26 cellular contexts compared by ENCODE assay signal in genomic region chr13:60426075-60426474, GRCh38.
"Had no signal": no experiment of that assay in that cellular context is flagged by ENCODE, and none has a peak within 500 bp of the region (broad histone marks: within the 10 kb centered on the region; RNA-seq: fewer than 3 reads in every experiment).

No MANE protein-coding gene starts in this region.

- H3K4me3 Mint-ChIP-seq: activated CD4-positive, alpha-beta T cell treated with anti-CD3 and anti-CD28 coated beads, Interleukin-2, amount 10 ng/mL, durations not matched to agents 7 days and 5 days; activated CD8-positive, alpha-beta T cell treated with anti-CD3 and anti-CD28 coated beads for 36 hours; endodermal cell; mesothelial cell of epicardium; naive thymus-derived CD4-positive, alpha-beta T cell; neural progenitor cell; WTC11 had no signal

- H3K36me3 ChIP-seq: brain microvascular endothelial cell, heart left ventricle, neural progenitor cell, right atrium auricular region, thoracic aorta had no signal

- H3K27ac ChIP-seq: brain microvascular endothelial cell, heart left ventricle, neural progenitor cell, parathyroid adenoma, right atrium auricular region, thoracic aorta had no signal

- H2AFZ ChIP-seq: neural progenitor cell, parathyroid adenoma had no signal

- H3K9me3 ChIP-seq: right atrium auricular region, thoracic aorta had no signal

- H3K4me1 ChIP-seq: neural progenitor cell, parathyroid adenoma had no signal

- H3K4me2 ChIP-seq: neural progenitor cell, smooth muscle cell had no signal

- H3K27ac Mint-ChIP-seq: activated CD4-positive, alpha-beta T cell treated with anti-CD3 and anti-CD28 coated beads, Interleukin-2, amount 10 ng/mL, durations not matched to agents 7 days and 5 days; activated CD8-positive, alpha-beta T cell treated with anti-CD3 and anti-CD28 coated beads for 36 hours; endodermal cell; mesothelial cell of epicardium; neural progenitor cell; WTC11 had no signal

- ATAC-seq: activated CD8-positive, alpha-beta T cell treated with anti-CD3 and anti-CD28 coated beads for 36 hours; esophagus mucosa; heart left ventricle; naive thymus-derived CD4-positive, alpha-beta T cell; stimulated activated naive CD8-positive, alpha-beta T cell treated with anti-CD3 and anti-CD28 coated beads, Interleukin-15, Interleukin-2, amounts not matched to agents 100 U/mL and 50 U/mL, for 24 hours; WTC11 had no signal

- DNase-seq: activated CD4-positive, alpha-beta T cell treated with anti-CD3 and anti-CD28 coated beads for 1 hour; activated CD4-positive, alpha-beta T cell treated with anti-CD3 and anti-CD28 coated beads, Interleukin-2, amount 10 ng/mL, durations not matched to agents 7 days and 5 days; activated CD8-positive, alpha-beta T cell treated with anti-CD3 and anti-CD28 coated beads for 36 hours; activated gamma-delta T cell treated with Interleukin-2 at 50 U/mL for 16 hours; activated naive CD4-positive, alpha-beta T cell treated with anti-CD3 and anti-CD28 coated beads, Interleukin-2, amount 50 U/mL, for 16 hours; amniotic stem cell; brain microvascular endothelial cell; caudate nucleus; endodermal cell; foreskin fibroblast; heart left ventricle; hypothalamus; naive thymus-derived CD4-positive, alpha-beta T cell; occipital lobe; stimulated activated CD4-positive, alpha-beta T cell treated with anti-CD3 and anti-CD28 coated beads, Interleukin-15, amount 100 ng/mL, for 24 hours; stimulated activated CD4-positive, alpha-beta T cell treated with anti-CD3 and anti-CD28 coated beads, Interleukin-2, amount 100 ng/mL, for 24 hours; stimulated activated naive CD8-positive, alpha-beta T cell treated with anti-CD3 and anti-CD28 coated beads, Interleukin-15, Interleukin-2, amounts not matched to agents 100 U/mL and 50 U/mL, for 24 hours; trophoblast cell had no signal

- H3K4me1 Mint-ChIP-seq: endodermal cell, neural progenitor cell had no signal

- H3K27me3 Mint-ChIP-seq: activated CD4-positive, alpha-beta T cell treated with anti-CD3 and anti-CD28 coated beads, Interleukin-2, amount 10 ng/mL, durations not matched to agents 7 days and 5 days; activated CD8-positive, alpha-beta T cell treated with anti-CD3 and anti-CD28 coated beads for 36 hours; naive thymus-derived CD4-positive, alpha-beta T cell had no signal

- H3K9ac ChIP-seq: neural progenitor cell, parathyroid adenoma had no signal

- H3K4me3 ChIP-seq: heart left ventricle, neural progenitor cell, right atrium auricular region, smooth muscle cell, thoracic aorta had no signal

- H3K27me3 ChIP-seq: brain microvascular endothelial cell, heart left ventricle, neural progenitor cell, right atrium auricular region had no signal
